10 cellular contexts compared by ENCODE assay signal in the genomic region with DNA sequence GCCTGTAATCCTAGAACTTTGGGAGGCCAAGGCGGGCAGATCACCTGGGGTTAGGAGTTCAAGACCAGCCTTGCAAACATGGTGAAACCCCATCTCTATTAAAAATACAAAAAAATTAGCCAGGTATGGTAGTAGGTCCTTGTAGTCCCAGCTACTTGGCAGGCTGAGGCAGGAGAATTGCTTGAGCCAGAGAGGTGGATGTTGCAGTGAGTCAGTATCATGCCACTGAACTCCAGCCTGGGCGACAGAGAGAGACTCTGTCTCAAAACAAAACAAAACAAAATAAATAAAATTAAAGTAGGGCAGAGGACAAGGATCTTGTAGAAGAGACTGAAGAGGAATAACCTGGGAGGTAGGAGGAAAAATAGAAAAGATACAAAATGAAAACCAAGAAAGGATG. TPM values are rescaled to one million over a fixed set of nuclear protein-coding genes. Genes with fewer than 3 reads are reported as not detected.
"Had no signal": no experiment of that assay in that cellular context is flagged by ENCODE, and none has a peak within 500 bp of the region (broad histone marks: within the 10 kb centered on the region; RNA-seq: fewer than 3 reads in every experiment).

No MANE protein-coding gene starts in this region.

- H3K4me1 Mint-ChIP-seq: IgD-negative memory B cell had no signal

- H3K27ac Mint-ChIP-seq: IgD-negative memory B cell had no signal

- DNase-seq: IMR-90, KBM-7, KG1 had no signal

- H3K4me3 Mint-ChIP-seq: IgD-negative memory B cell had no signal

- H3K4me2 ChIP-seq: KMS-11 had no signal

- ATAC-seq: K562 had no signal

- H3K9ac ChIP-seq: KMS-11 had no signal

- H3K27ac ChIP-seq: HL-60, KMS-11 had no signal

- H3K4me3 ChIP-seq: K562 had no signal

RNA-seq across cellular contexts. Expression of gene GUCY2C, which starts 45.5 kb away (rescaled TPM):
- total RNA-seq: HepG2, HT-29, HT1080, IMR-90 had no signal
- polyA plus RNA-seq: HepG2, IMR-90 had no signal
